Comparison of ENCODE assay signal across 10 cellular contexts in the genomic region with DNA sequence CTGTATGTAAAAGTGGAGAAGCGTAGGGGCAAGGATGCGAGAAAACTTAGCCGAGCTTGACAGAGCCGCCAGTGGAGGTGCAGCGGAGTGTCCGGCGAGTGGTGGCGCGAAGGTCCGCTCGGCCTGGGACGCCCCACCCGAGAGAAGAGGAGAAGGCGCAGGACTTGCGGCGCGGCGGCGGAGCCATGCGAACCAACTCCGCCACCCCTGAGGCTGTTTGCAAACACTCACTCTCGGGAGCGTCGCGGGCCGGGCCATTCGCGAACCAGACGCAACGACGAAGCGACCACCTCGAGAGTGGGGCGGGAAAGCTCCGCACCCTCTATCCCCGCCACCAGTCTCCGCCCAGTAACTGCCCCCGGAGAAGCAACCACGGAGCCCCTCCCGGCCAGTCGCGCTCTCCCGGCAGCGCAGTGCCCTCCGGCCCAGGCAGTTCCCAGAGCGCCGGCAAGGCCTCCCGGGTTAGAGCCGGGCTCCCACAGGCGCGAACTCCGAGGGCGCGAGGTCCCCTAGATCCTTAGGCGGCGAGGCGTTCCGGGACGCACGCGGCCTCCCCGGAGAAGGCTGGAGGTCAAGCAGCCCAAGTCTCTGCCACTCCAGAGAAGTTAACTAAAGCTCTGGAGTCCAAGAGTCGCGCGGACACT. TPM values are rescaled to one million over a fixed set of nuclear protein-coding genes. Genes with fewer than 3 reads are reported as not detected.
A peak's percentile ranks its signal among the peaks of the same experiment; 100 is the strongest.
DNase-seq lines count a peak whose midpoint lies in the region; TF ChIP-seq lines count a peak whose summit lies in the region.
"Had no signal": no experiment of that assay in that cellular context is flagged by ENCODE, and none has a peak within 500 bp of the region (broad histone marks: within the 10 kb centered on the region; RNA-seq: fewer than 3 reads in every experiment).

No MANE protein-coding gene starts in this region.

- DNase-seq in M059J (ENCODE audit: low read depth) = peak; percentile 52
- DNase-seq in lung microvascular endothelial cell (ENCODE audit: low read depth in 2 of 2) = peak; percentile 6 to 23
- DNase-seq in tibial nerve (ENCODE audit: low spot score in 2 of 2) = no peak
- DNase-seq in activated CD4-positive, alpha-beta T cell treated with anti-CD3 and anti-CD28 coated beads, Interleukin-2, amount 10 ng/mL, durations not matched to agents 24 days and 14 days = no peak
- DNase-seq in activated CD4-positive, alpha-beta T cell treated with anti-CD3 and anti-CD28 coated beads for 48 hours = no peak
- no peak for DNase-seq in nucleus accumbens (lab: John Stamatoyannopoulos, UW)
- no peak for DNase-seq in cerebellar nuclear complex (lab: John Stamatoyannopoulos, UW)
- DNase-seq: activated CD8-positive, alpha-beta memory T cell treated with anti-CD3 and anti-CD28 coated beads, Interleukin-2, amount 50 U/mL, for 4 hours; RPMI8226 had no signal

- H3K4me1 ChIP-seq in esophagus (ENCODE audit: control insufficient read depth in 2 of 2, insufficient read depth in 2 of 2, low read length in 1 of 2) (no peaks in the 10 kb centered on the region), tibial nerve (peaks cover 0 to 8% (median 0%) of the 10 kb centered on the region in 4 donors)

- no peak for TF ChIP-seq CTCF in tibial nerve (IDR thresholded peaks at IDR 0.05)

- H3K27me3 Mint-ChIP-seq in activated CD4-positive, alpha-beta T cell treated with anti-CD3 and anti-CD28 coated beads, Interleukin-2, amount 10 ng/mL, durations not matched to agents 24 days and 14 days = no peaks in the 10 kb centered on the region

- H3K36me3 ChIP-seq in esophagus (ENCODE audit: control insufficient read depth in 2 of 2, insufficient read depth in 2 of 2, low read length in 1 of 2) = peaks cover 7 to 19% of the 10 kb centered on the region in 2 donors
- H3K36me3 ChIP-seq in tibial nerve = peaks cover 0 to 9% (median 0%) of the 10 kb centered on the region in 3 donors

- peaks cover 31% of the 10 kb centered on the region for H3K36me3 Mint-ChIP-seq in activated CD4-positive, alpha-beta T cell treated with anti-CD3 and anti-CD28 coated beads, Interleukin-2, amount 10 ng/mL, durations not matched to agents 24 days and 14 days (ENCODE audit: low read depth)

- TF ChIP-seq EP300 in tibial nerve (IDR thresholded peaks at IDR 0.05) = no peak

- intact Hi-C loops in activated CD4-positive, alpha-beta T cell treated with anti-CD3 and anti-CD28 coated beads, Interleukin-2, amount 10 ng/mL, durations not matched to agents 24 days and 14 days (cut with micrococcal nuclease) = no loop called here

- no peak overlapping the region for H3K27ac Mint-ChIP-seq in activated CD4-positive, alpha-beta T cell treated with anti-CD3 and anti-CD28 coated beads, Interleukin-2, amount 10 ng/mL, durations not matched to agents 24 days and 14 days

- H3K9me3 ChIP-seq in esophagus (ENCODE audit: control insufficient read depth in 2 of 2, insufficient read depth in 1 of 2, low read depth in 1 of 2, low read length in 1 of 2) = peaks cover 8 to 17% of the 10 kb centered on the region in 2 donors
- peaks cover 0 to 4% (median 0%) of the 10 kb centered on the region in 4 donors for H3K9me3 ChIP-seq in tibial nerve

- no peaks in the 10 kb centered on the region for H3K27me3 ChIP-seq in esophagus (ENCODE audit: control insufficient read depth in 1 of 2, insufficient read depth in 2 of 2, low read length in 2 of 2)
- no peaks in the 10 kb centered on the region for H3K27me3 ChIP-seq in tibial nerve

- H3K4me3 Mint-ChIP-seq in activated CD4-positive, alpha-beta T cell treated with anti-CD3 and anti-CD28 coated beads, Interleukin-2, amount 10 ng/mL, durations not matched to agents 24 days and 14 days = no peak overlapping the region

- H3K9me3 Mint-ChIP-seq in activated CD4-positive, alpha-beta T cell treated with anti-CD3 and anti-CD28 coated beads, Interleukin-2, amount 10 ng/mL, durations not matched to agents 24 days and 14 days = no peaks in the 10 kb centered on the region

- peak overlapping the region; percentile 14 to 54 for H3K27ac ChIP-seq in esophagus (ENCODE audit: low read depth in 2 of 2, low read length in 1 of 2)
- H3K27ac ChIP-seq in tibial nerve = peak overlapping the region in 1 of 4 donors; percentile 57

- no peaks in the 10 kb centered on the region for H3K4me1 Mint-ChIP-seq in activated CD4-positive, alpha-beta T cell treated with anti-CD3 and anti-CD28 coated beads, Interleukin-2, amount 10 ng/mL, durations not matched to agents 24 days and 14 days

- TF ChIP-seq POLR2A in tibial nerve (IDR thresholded peaks at IDR 0.05) = no peak

- 59 to 61% methylated on average over 65 of the region's 65 CpGs for WGBS in esophagus, 2 donors
- WGBS in tibial nerve, 2 donors = 41 to 45% methylated on average over 54 to 63 of the region's 65 CpGs

- H3K4me3 ChIP-seq in esophagus (ENCODE audit: low read depth in 1 of 2, low read length in 2 of 2) = peak overlapping the region; percentile 11 to 48
- peak overlapping the region in 3 of 4 donors; percentile 8 to 35 (median 25) for H3K4me3 ChIP-seq in tibial nerve

RNA-seq across cellular contexts. Expression of a gene that starts 2.2 kb away (rescaled TPM):
- 4.4 and 5.3 TPM in 2 replicates for total RNA-seq in M059J (2014; rRNA removed; shearing (Covaris generic))
- polyA plus RNA-seq in esophagus = under 1 TPM; 0.49 to 0.73 TPM
- total RNA-seq in lung microvascular endothelial cell (0.20 and 0.65 TPM in 2 replicates), tibial nerve (under 1 TPM in 1 of 4 donors, not detected in 3; 0.20 TPM)
- not detected in 2 replicates for total RNA-seq in activated CD4-positive, alpha-beta T cell treated with anti-CD3 and anti-CD28 coated beads, Interleukin-2, amount 10 ng/mL, durations not matched to agents 24 days and 14 days

Comparison
In these comparisons a context has a peak if more than half of its experiments do, and no peak if none do; other contexts are left out.
1. DNase-seq: peak in M059J (single experiment) and lung microvascular endothelial cell (2 of 2); none in tibial nerve (0 of 2), activated CD4-positive, alpha-beta T cell treated with anti-CD3 and anti-CD28 coated beads, Interleukin-2, amount 10 ng/mL, durations not matched to agents 24 days and 14 days (single experiment), activated CD4-positive, alpha-beta T cell treated with anti-CD3 and anti-CD28 coated beads for 48 hours (single experiment), nucleus accumbens (0 of 56) and cerebellar nuclear complex (0 of 2).